Comparison of ENCODE assay signal across 23 cellular contexts in genomic region chr2:164496881-164497280, GRCh38.
DNase-seq lines count a peak whose midpoint lies in the region; ATAC-seq lines count a peak whose summit lies in the region.
"Had no signal": no experiment of that assay in that cellular context is flagged by ENCODE, and none has a peak within 500 bp of the region (broad histone marks: within the 10 kb centered on the region; RNA-seq: fewer than 3 reads in every experiment).

No MANE protein-coding gene starts in this region.

- peak; percentile 14 for DNase-seq in Ammon's horn (ENCODE audit: low spot score)
- DNase-seq in caudate nucleus (lab: John Stamatoyannopoulos, UW), result peak in 7 of 61 donors; percentile 3 to 34 (median 11)
- DNase-seq in globus pallidus (ENCODE audit: low spot score), result peak; percentile 55
- DNase-seq in substantia nigra (lab: John Stamatoyannopoulos, UW), result peak in 3 of 49 donors; percentile 0 to 17 (median 4)
- no peak for DNase-seq in NCI-H446 treated with DMSO at 0.1 percent for 48 hours (lab: John Stamatoyannopoulos, UW)
- no peak for DNase-seq in CD4-positive, alpha-beta memory T cell
- DNase-seq: AML-193; CD8-positive, alpha-beta T cell; COR-L47; DMS 273 treated with DMSO at 0.1 percent for 48 hours; DMS53; DND-41; EL; GOT3 had no signal

- no peaks in the 10 kb centered on the region for H3K27me3 ChIP-seq in CD4-positive, alpha-beta memory T cell (ENCODE audit: insufficient read depth, low read length)
- H3K27me3 ChIP-seq: BLaER1 had no signal

- no peaks in the 10 kb centered on the region for H3K27me3 Mint-ChIP-seq in CD4-positive, alpha-beta memory T cell
- H3K27me3 Mint-ChIP-seq: IgD-negative memory B cell had no signal

- H3K27ac ChIP-seq in caudate nucleus (ENCODE audit: low read depth, low read length) (peak overlapping the region; percentile 65), substantia nigra (ENCODE audit: low read depth, low read length, poor library complexity, severe bottlenecking) (peak overlapping the region; percentile 70)
- no peak overlapping the region for H3K27ac ChIP-seq in CD4-positive, alpha-beta memory T cell (ENCODE audit: low read depth, low read length)
- H3K27ac ChIP-seq: 22Rv1, A549, BLaER1 had no signal

- no peaks in the 10 kb centered on the region for H3K4me1 Mint-ChIP-seq in CD4-positive, alpha-beta memory T cell
- H3K4me1 Mint-ChIP-seq: CD14-positive monocyte, IgD-negative memory B cell had no signal

- intact Hi-C loops in CD4-positive, alpha-beta memory T cell (cut with micrococcal nuclease), result no loop called here

- no peaks in the 10 kb centered on the region for H3K36me3 Mint-ChIP-seq in CD4-positive, alpha-beta memory T cell
- H3K36me3 Mint-ChIP-seq: CD14-positive monocyte; CD8-positive, alpha-beta T cell; IgD-negative memory B cell had no signal

- CTCF ChIA-PET in CD4-positive, alpha-beta memory T cell (lab: Charles Lee; ENCODE audit: partially characterized antibody), result no interaction called here

- H3K9me3 Mint-ChIP-seq in CD4-positive, alpha-beta memory T cell, result peaks cover 0 to 4% (median 0%) of the 10 kb centered on the region in 8 donors
- H3K9me3 Mint-ChIP-seq: CD14-positive monocyte; CD8-positive, alpha-beta T cell; IgD-negative memory B cell had no signal

- no peak overlapping the region for H3K4me3 Mint-ChIP-seq in CD4-positive, alpha-beta memory T cell
- H3K4me3 Mint-ChIP-seq: CD14-positive monocyte; CD8-positive, alpha-beta T cell; IgD-negative memory B cell had no signal

- POLR2A ChIA-PET in CD4-positive, alpha-beta memory T cell (lab: Charles Lee; ENCODE audit: partially characterized antibody), result no interaction called here

- no peak overlapping the region for H3K4me3 ChIP-seq in CD4-positive, alpha-beta memory T cell (ENCODE audit: low read length in 2 of 2)
- H3K4me3 ChIP-seq: A549, BLaER1, GM12878, HAP-1 had no signal

- ATAC-seq in GM21360 (IDR thresholded peaks at IDR 0.05; ENCODE audit: unreplicated experiment), result no peak
- ATAC-seq: A549; CD8-positive, alpha-beta T cell; GM12878; HepG2 had no signal

- no peaks in the 10 kb centered on the region for H3K4me1 ChIP-seq in CD4-positive, alpha-beta memory T cell (ENCODE audit: insufficient read depth, low read length)
- H3K4me1 ChIP-seq: BLaER1, HAP-1 had no signal

- H3K36me3 ChIP-seq in CD4-positive, alpha-beta memory T cell (ENCODE audit: insufficient read depth, low read length), result no peaks in the 10 kb centered on the region
- H3K36me3 ChIP-seq: BLaER1, HAP-1 had no signal

- no peak overlapping the region for H3K27ac Mint-ChIP-seq in CD4-positive, alpha-beta memory T cell
- H3K27ac Mint-ChIP-seq: CD14-positive monocyte; CD8-positive, alpha-beta T cell; IgD-negative memory B cell had no signal

- H3K9me3 ChIP-seq in CD4-positive, alpha-beta memory T cell (ENCODE audit: control insufficient read depth in 1 of 2, low read length in 2 of 2), result no peaks in the 10 kb centered on the region
- H3K9me3 ChIP-seq: A549, BLaER1, HAP-1 had no signal

Comparison
In these comparisons a context has a peak if more than half of its experiments do, and no peak if none do; other contexts are left out.
1. DNase-seq: peak in Ammon's horn (single experiment) and globus pallidus (single experiment); none in NCI-H446 treated with DMSO at 0.1 percent for 48 hours (single experiment) and CD4-positive, alpha-beta memory T cell (0 of 5).